20 cellular contexts compared by ENCODE assay signal in the genomic region with DNA sequence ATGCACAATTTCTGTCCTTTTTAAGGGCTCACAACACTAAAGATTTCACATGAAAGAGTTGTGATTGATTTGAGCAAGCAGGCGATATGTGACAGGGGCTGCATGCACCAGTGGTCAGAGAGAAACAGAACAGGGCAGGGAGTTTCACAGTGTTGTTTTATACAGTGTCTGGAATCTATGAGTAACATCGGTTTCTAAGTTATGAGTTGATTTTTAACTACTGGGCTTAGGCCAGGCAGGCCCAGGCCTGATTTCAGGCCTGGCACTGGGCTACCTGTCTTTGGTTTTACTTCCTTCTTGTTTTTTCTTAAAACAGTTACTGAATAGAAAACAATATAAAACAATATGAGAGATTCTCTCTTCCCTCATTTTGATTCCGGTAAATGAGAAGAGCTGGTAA. TPM values are rescaled to one million over a fixed set of nuclear protein-coding genes. Genes with fewer than 3 reads are reported as not detected.
"Had no signal": no experiment of that assay in that cellular context is flagged by ENCODE, and none has a peak within 500 bp of the region (broad histone marks: within the 10 kb centered on the region; RNA-seq: fewer than 3 reads in every experiment).

No MANE protein-coding gene starts in this region.

- H3K4me1 ChIP-seq: psoas muscle, sigmoid colon, spleen, upper lobe of left lung had no signal

- H3K27ac Mint-ChIP-seq: activated naive CD8-positive, alpha-beta T cell treated with anti-CD3 and anti-CD28 coated beads for 36 hours; activated T-cell treated with anti-CD3 and anti-CD28 coated beads, Interleukin-2, amount 50 U/mL, for 72 hours; T-cell; WTC11 had no signal

- DNase-seq: activated CD4-positive, alpha-beta T cell treated with anti-CD3 and anti-CD28 coated beads for 48 hours; activated CD8-positive, alpha-beta memory T cell treated with anti-CD3 and anti-CD28 coated beads, Interleukin-2, amount 50 U/mL, for 48 hours; activated gamma-delta T cell; activated naive CD8-positive, alpha-beta T cell treated with anti-CD3 and anti-CD28 coated beads for 36 hours; activated T-cell treated with anti-CD3 and anti-CD28 coated beads, Interleukin-2, amount 50 U/mL, for 72 hours; brain microvascular endothelial cell; cortex of kidney; effector CD4-positive, alpha-beta T cell; foreskin melanocyte; head of caudate nucleus; left cardiac atrium; psoas muscle; sigmoid colon; spleen; stimulated activated naive CD8-positive, alpha-beta T cell treated with anti-CD3 and anti-CD28 coated beads, Interleukin-15, amount 100 ng/mL, for 72 hours; T-cell; upper lobe of left lung had no signal

- H3K36me3 Mint-ChIP-seq: activated naive CD8-positive, alpha-beta T cell treated with anti-CD3 and anti-CD28 coated beads for 36 hours; T-cell; WTC11 had no signal

- H3K4me3 Mint-ChIP-seq: activated naive CD8-positive, alpha-beta T cell treated with anti-CD3 and anti-CD28 coated beads for 36 hours; activated T-cell treated with anti-CD3 and anti-CD28 coated beads, Interleukin-2, amount 50 U/mL, for 72 hours; neural crest cell; stimulated activated naive CD8-positive, alpha-beta T cell treated with anti-CD3 and anti-CD28 coated beads, Interleukin-15, amount 100 ng/mL, for 72 hours; T-cell; WTC11 had no signal

- H3K27me3 Mint-ChIP-seq: activated naive CD8-positive, alpha-beta T cell treated with anti-CD3 and anti-CD28 coated beads for 36 hours; stimulated activated naive CD8-positive, alpha-beta T cell treated with anti-CD3 and anti-CD28 coated beads, Interleukin-15, amount 100 ng/mL, for 72 hours; T-cell had no signal

- H3K27ac ChIP-seq: brain microvascular endothelial cell, psoas muscle, spleen, upper lobe of left lung had no signal

- H3K4me1 Mint-ChIP-seq: neural crest cell, WTC11 had no signal

- H3K4me3 ChIP-seq: lung, psoas muscle, sigmoid colon, spleen, upper lobe of left lung had no signal

- H3K9me3 Mint-ChIP-seq: activated naive CD8-positive, alpha-beta T cell treated with anti-CD3 and anti-CD28 coated beads for 36 hours; activated T-cell treated with anti-CD3 and anti-CD28 coated beads, Interleukin-2, amount 50 U/mL, for 72 hours; neural crest cell; stimulated activated naive CD8-positive, alpha-beta T cell treated with anti-CD3 and anti-CD28 coated beads, Interleukin-15, amount 100 ng/mL, for 72 hours; T-cell; WTC11 had no signal

- ATAC-seq: activated T-cell treated with anti-CD3 and anti-CD28 coated beads, Interleukin-2, amount 50 U/mL, for 72 hours; left cardiac atrium; psoas muscle; stimulated activated naive CD8-positive, alpha-beta T cell treated with anti-CD3 and anti-CD28 coated beads, Interleukin-15, amount 100 ng/mL, for 72 hours; T-cell; WTC11 had no signal

- H3K9me3 ChIP-seq: psoas muscle, sigmoid colon, spleen, upper lobe of left lung had no signal

RNA-seq across cellular contexts. Expression of a gene that starts 13.9 kb away (rescaled TPM):
- total RNA-seq: neural crest cell, psoas muscle had no signal
